17 cellular contexts compared by ENCODE assay signal in the genomic region with DNA sequence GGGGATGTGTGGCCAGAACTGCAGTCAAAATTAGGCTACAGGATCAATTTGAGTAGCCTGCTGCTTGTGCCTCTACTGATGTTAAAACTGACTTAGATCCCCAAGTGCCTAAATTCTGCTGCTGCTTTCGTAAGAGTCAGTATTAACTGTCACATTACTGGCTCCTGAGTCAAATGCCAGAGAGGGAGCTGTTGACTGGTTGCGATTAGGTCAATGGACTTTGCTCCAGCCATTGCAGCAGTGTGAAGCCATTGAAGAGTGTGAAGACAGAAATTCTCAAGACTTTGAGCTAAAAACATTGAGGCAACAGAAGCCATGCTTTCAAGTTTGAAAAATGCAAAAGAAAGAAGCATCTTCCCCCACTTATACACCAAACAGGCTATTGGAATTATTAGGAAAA.
"Had no signal": no experiment of that assay in that cellular context is flagged by ENCODE, and none has a peak within 500 bp of the region (broad histone marks: within the 10 kb centered on the region; RNA-seq: fewer than 3 reads in every experiment).

No MANE protein-coding gene starts in this region.

- H3K36me3 ChIP-seq: colonic mucosa, esophagus muscularis mucosa, gastroesophageal sphincter, heart left ventricle, left ventricle myocardium inferior, lower lobe of right lung had no signal

- H3K27me3 ChIP-seq: colonic mucosa, esophagus muscularis mucosa, gastroesophageal sphincter, heart left ventricle had no signal

- ATAC-seq: foreskin keratinocyte; gastroesophageal sphincter; heart left ventricle; left cardiac atrium; lower lobe of right lung; mucosa of descending colon; naive thymus-derived CD8-positive, alpha-beta T cell had no signal

- H3K9me3 ChIP-seq: colonic mucosa had no signal

- H3K27ac ChIP-seq: colonic mucosa, esophagus muscularis mucosa, foreskin keratinocyte, gastroesophageal sphincter, heart left ventricle, hepatocyte, left ventricle myocardium inferior, lower lobe of right lung had no signal

- DNase-seq: colonic mucosa; cortex of kidney; effector memory CD4-positive, alpha-beta T cell; foreskin keratinocyte; heart left ventricle; hypothalamus; immature natural killer cell; left cardiac atrium; left ventricle myocardium inferior; lower lobe of right lung; mesenchymal stem cell; mucosa of descending colon; naive B cell; naive thymus-derived CD8-positive, alpha-beta T cell had no signal

- H3K4me1 ChIP-seq: colonic mucosa, esophagus muscularis mucosa, foreskin keratinocyte, gastroesophageal sphincter, heart left ventricle, left ventricle myocardium inferior, lower lobe of right lung had no signal

- H3K4me3 ChIP-seq: colonic mucosa, esophagus muscularis mucosa, gastroesophageal sphincter, heart left ventricle, hepatocyte, left ventricle myocardium inferior, lower lobe of right lung, mucosa of descending colon had no signal
